Comparison of ENCODE assay signal across 8 cellular contexts in the genomic region with DNA sequence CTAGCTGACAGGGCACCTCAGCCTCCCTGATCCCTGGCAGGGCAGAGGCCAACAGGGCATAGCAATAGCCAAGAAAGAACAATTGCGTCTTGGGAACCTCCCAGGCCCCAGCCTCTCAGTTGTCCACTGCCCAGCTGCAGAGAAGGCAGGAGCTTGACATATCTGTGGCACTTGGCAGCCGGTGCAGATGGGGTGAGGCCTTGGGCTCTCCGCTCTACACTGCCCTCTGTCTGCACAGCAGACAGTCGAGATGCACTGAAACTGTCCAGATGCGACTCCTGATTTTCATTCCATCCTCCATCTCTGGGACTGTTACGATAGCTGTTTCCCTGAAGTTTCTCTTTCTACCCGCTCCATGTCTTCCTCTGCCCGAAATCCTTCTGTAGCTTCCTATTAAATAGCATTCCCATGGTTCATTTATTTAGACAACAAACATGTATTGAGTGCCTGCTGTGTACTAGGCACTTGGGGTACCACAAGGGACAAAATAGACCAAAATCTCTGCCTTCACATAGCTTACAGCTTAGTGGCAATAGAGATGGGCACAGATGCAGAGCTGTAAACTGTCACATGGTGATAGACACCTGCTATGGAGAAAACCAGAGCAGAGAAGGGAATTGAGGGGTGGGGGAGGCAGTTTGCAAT. TPM values are rescaled to one million over a fixed set of nuclear protein-coding genes. Genes with fewer than 3 reads are reported as not detected.
A peak's percentile ranks its signal among the peaks of the same experiment; 100 is the strongest.
DNase-seq lines count a peak whose midpoint lies in the region; ATAC-seq, FAIRE-seq and TF ChIP-seq lines count a peak whose summit lies in the region.

No MANE protein-coding gene starts in this region.

- intact Hi-C loops in HepG2 (cut with micrococcal nuclease; ENCODE audit: unreplicated experiment), result no loop called here

- TF ChIP-seq CTCF in HepG2 (CRISPR knock-in tag; IDR thresholded peaks at IDR 0.05), result peak; percentile 79

- peaks cover 14% of the 10 kb centered on the region for H3K79me1 ChIP-seq in neuronal stem cell (ENCODE audit: low read depth, low read length)

- H3K4me1 ChIP-seq in HepG2 (ENCODE audit: insufficient read depth, low read length) (peaks cover 30% of the 10 kb centered on the region), stomach smooth muscle (ENCODE audit: control insufficient read depth, insufficient read depth, low read length) (peaks cover 19% of the 10 kb centered on the region), neuronal stem cell (ENCODE audit: control insufficient read depth in 2 of 2, insufficient read depth in 1 of 2, low read depth in 1 of 2, low read length in 2 of 2) (no peaks in the 10 kb centered on the region)

- TF ChIP-seq EP300 in HepG2 (IDR thresholded peaks at IDR 0.05; ENCODE audit: low read depth in 2 of 2, low read length in 2 of 2) (no peak), HepG2 (CRISPR knock-in tag; IDR thresholded peaks at IDR 0.05; ENCODE audit: borderline replicate concordance) (no peak)

- TF ChIP-seq RAD21 in HepG2 (CRISPR knock-in tag; IDR thresholded peaks at IDR 0.05), result peak; percentile 62

- DNase-seq in DMS153 treated with DMSO at 0.1 percent for 48 hours (lab: John Stamatoyannopoulos, UW; ENCODE audit: unreplicated experiment) (peak; percentile 20), LHCN-M2 (ENCODE audit: low read depth) (peak; percentile 68), UCSD-AML1 (lab: John Stamatoyannopoulos, UW; ENCODE audit: unreplicated experiment) (peak; percentile 47), cerebellar cortex (ENCODE audit: low spot score) (peak; percentile 58), HepG2 (ENCODE audit: low spot score) (peak; percentile 58), neuronal stem cell (ENCODE audit: low spot score) (no peak)

- H2BK120ac ChIP-seq in neuronal stem cell (ENCODE audit: low read depth, low read length), result no peak overlapping the region

- ATAC-seq in HepG2 (peak; percentile 37), HG03520 (IDR thresholded peaks at IDR 0.05; ENCODE audit: unreplicated experiment) (no peak)

- WGBS in HepG2 (ENCODE audit: low lambda C conversion rate), result 62% methylated on average over 8 of the region's 8 CpGs
- WGBS in neuronal stem cell (ENCODE audit: extremely low coverage in 2 of 2, insufficient read length in 2 of 2, insufficient replicate concordance in 1 of 2), 2 donors, result no CpG with 5 or more reads among the region's 8 CpGs

- H3K36me3 ChIP-seq in HepG2 (replicated peaks in 1 of 2; ENCODE audit: control insufficient read depth in 1 of 2, insufficient read depth in 2 of 2, low read length in 2 of 2) (peaks cover 34 to 42% of the 10 kb centered on the region in 2 experiments), stomach smooth muscle (ENCODE audit: control insufficient read depth in 2 of 2, insufficient read depth in 2 of 2, low read length in 2 of 2) (peaks cover 11 to 26% of the 10 kb centered on the region in 2 donors), neuronal stem cell (replicated peaks in 1 of 2; ENCODE audit: control insufficient read depth in 2 of 2, insufficient read depth in 2 of 2, low read length in 2 of 2) (peaks cover 21 to 37% of the 10 kb centered on the region in 2 donors)

- H2AK5ac ChIP-seq in neuronal stem cell (ENCODE audit: low read depth, low read length), result no peak overlapping the region

- H3K9ac ChIP-seq in HepG2 (ENCODE audit: insufficient read depth, low read depth, low read length) (no peak overlapping the region), stomach smooth muscle (ENCODE audit: low read length in 2 of 2) (peak overlapping the region; percentile 39 to 58), neuronal stem cell (ENCODE audit: low read depth, low read length, poor library complexity) (no peak overlapping the region)

- no peak overlapping the region for H3K4me3 ChIP-seq in HepG2 (replicated peaks in 1 of 3; ENCODE audit: insufficient read depth in 1 of 3, low read depth in 2 of 3, low read length in 3 of 3)
- H3K4me3 ChIP-seq in stomach smooth muscle (ENCODE audit: low read length in 2 of 2), result no peak overlapping the region
- H3K4me3 ChIP-seq in neuronal stem cell (ENCODE audit: low read length in 2 of 2), result no peak overlapping the region

- no peak overlapping the region for H2BK15ac ChIP-seq in neuronal stem cell (ENCODE audit: low read length)

- H4K8ac ChIP-seq in neuronal stem cell (ENCODE audit: low read depth, low read length), result no peak overlapping the region

- in situ Hi-C loops in HepG2 (cut with HindIII; ENCODE audit: extremely low pct_ligation_motif_present, low pct_unique_long_range_greater_than_20kb), result no loop called here

- FAIRE-seq in HepG2 (lab: Jason Lieb, UNC), result peak; percentile 72

- H3K9me3 ChIP-seq in HepG2 (ENCODE audit: low read length) (no peaks in the 10 kb centered on the region), stomach smooth muscle (ENCODE audit: control insufficient read depth in 2 of 2, low read length in 2 of 2) (no peaks in the 10 kb centered on the region), neuronal stem cell (replicated peaks in 1 of 2; ENCODE audit: control insufficient read depth in 2 of 2, insufficient read depth in 1 of 2, low read depth in 1 of 2, low read length in 2 of 2) (no peaks in the 10 kb centered on the region)

- H2BK5ac ChIP-seq in neuronal stem cell (ENCODE audit: low read length), result no peak overlapping the region

- peaks cover 66% of the 10 kb centered on the region for H3K79me2 ChIP-seq in HepG2 (ENCODE audit: insufficient read depth, low read length)

- no peak overlapping the region for H3K27ac ChIP-seq in HepG2 (ENCODE audit: extremely low read length, insufficient read depth, low read length)
- H3K27ac ChIP-seq in stomach smooth muscle (ENCODE audit: low read length), result peak overlapping the region; percentile 37
- H3K27ac ChIP-seq in neuronal stem cell (replicated peaks; ENCODE audit: low read length), result no peak overlapping the region

- H3K4ac ChIP-seq in neuronal stem cell (ENCODE audit: low read length), result no peak overlapping the region

- no peak overlapping the region for H2BK12ac ChIP-seq in neuronal stem cell (ENCODE audit: low read length)

- H2AFZ ChIP-seq in HepG2 (ENCODE audit: low read length) (no peak overlapping the region), neuronal stem cell (ENCODE audit: low read length) (no peak overlapping the region)

- POLR2A ChIA-PET in HepG2 (lab: Yijun Ruan, JAX), result interaction anchor here (1.2 to 4.6 kb wide), 4 partner anchors 14 to 109 kb away, joined by 3 to 68 read pairs (median 16); a partner anchor contains a TSS

- no peaks in the 10 kb centered on the region; a peak in 1 of 5 replicates for H3K27me3 ChIP-seq in HepG2 (ENCODE audit: control insufficient read depth in 1 of 2, insufficient read depth in 2 of 2, low read length in 2 of 2)
- no peaks in the 10 kb centered on the region for H3K27me3 ChIP-seq in stomach smooth muscle (ENCODE audit: control insufficient read depth in 1 of 2, insufficient read depth in 2 of 2, low read length in 2 of 2)
- no peaks in the 10 kb centered on the region for H3K27me3 ChIP-seq in neuronal stem cell (ENCODE audit: control insufficient read depth in 3 of 3, insufficient read depth in 3 of 3, low read depth in 1 of 3, low read length in 3 of 3)

- no TSS peak for BruUV-seq in HepG2 (replicated peaks; lab: Mats Ljungman, UMichigan)

- no peak overlapping the region for H3K23ac ChIP-seq in neuronal stem cell (ENCODE audit: low read depth, low read length, poor library complexity)

- no peak overlapping the region for H3K18ac ChIP-seq in neuronal stem cell (ENCODE audit: low read length)

- H4K91ac ChIP-seq in neuronal stem cell (ENCODE audit: low read depth, low read length, poor library complexity), result no peak overlapping the region

- TF ChIP-seq POLR2A in HepG2 (IDR thresholded peaks at IDR 0.05; ENCODE audit: insufficient read depth in 1 of 2, low read depth in 2 of 2, low read length in 2 of 2), result no peak

- H4K20me1 ChIP-seq in HepG2 (ENCODE audit: insufficient read depth, low read length), result peaks cover 61% of the 10 kb centered on the region

- no peak overlapping the region for H3K14ac ChIP-seq in neuronal stem cell (ENCODE audit: low read length)

- CTCF ChIA-PET in HepG2 (lab: Yijun Ruan, JAX; ENCODE audit: low intra/inter-chr PET ratio, low total read pairs), result interaction anchor here (0.8 to 1.7 kb wide), 3 partner anchors 96 to 117 kb away, joined by 3 to 7 read pairs (median 3); no protein-coding TSS in a partner anchor

- peak overlapping the region; percentile 20 for H3K4me2 ChIP-seq in HepG2 (ENCODE audit: low read depth, low read length)
- H3K4me2 ChIP-seq in neuronal stem cell (ENCODE audit: insufficient read depth, low read length, poor library complexity, severe bottlenecking), result no peak overlapping the region

TF ChIP-seq in HepG2, 621 proteins besides CTCF, POLR2A, EP300 and RAD21 (continues in another document):
- TF ChIP-seq PAWR (CRISPR knock-in tag; IDR thresholded peaks at IDR 0.05; ENCODE audit: borderline replicate concordance), result no peak

RNA-seq across cellular contexts. Expression of a gene that starts 3.3 kb away (rescaled TPM):
- total RNA-seq in LHCN-M2 (2014; rRNA removed), result 26.6 and 38.2 TPM in 2 replicates
- polyA plus RNA-seq in LHCN-M2 (2012), result 17.2 TPM
- 94.8 and 135 TPM in 2 replicates for total RNA-seq in HepG2 (2016; rRNA removed; fragmentation: Illumina TruSeq; extraction: Trizol)
- total RNA-seq in HepG2 (2016; cell fraction: cytosol; rRNA removed; fragmentation: Illumina TruSeq; extraction: Trizol; ENCODE audit: low read depth), result 40.5 and 40.7 TPM in 2 replicates
- total RNA-seq in HepG2 (2016; cell fraction: insoluble cytoplasmic fraction; rRNA removed; fragmentation: Illumina TruSeq; extraction: Trizol), result 93.2 and 125 TPM in 2 replicates
- 103 and 106 TPM in 2 replicates for total RNA-seq in HepG2 (2016; cell fraction: membrane; rRNA removed; fragmentation: Illumina TruSeq; extraction: Trizol)
- 115 and 134 TPM in 2 replicates for total RNA-seq in HepG2 (2016; cell fraction: nucleus; rRNA removed; fragmentation: Illumina TruSeq; extraction: Trizol)
- polyA plus RNA-seq in HepG2 (2011; rRNA removed), result 262 and 280 TPM in 2 replicates
- polyA plus RNA-seq in HepG2 (2011; cell fraction: cytosol; rRNA removed), result 132 and 169 TPM in 2 replicates
- polyA plus RNA-seq in HepG2 (2011; cell fraction: nucleus; rRNA removed), result 753 and 830 TPM in 2 replicates
- polyA plus RNA-seq in HepG2 (2012), result 105 and 114 TPM in 2 replicates
- 31.3 and 37.9 TPM in 2 replicates for polyA plus RNA-seq in HepG2 (2016; cell fraction: cytosol; fragmentation: Illumina TruSeq; extraction: Trizol; ENCODE audit: low read depth)
- polyA plus RNA-seq in HepG2 (2016; cell fraction: insoluble cytoplasmic fraction; fragmentation: Illumina TruSeq; extraction: Trizol; ENCODE audit: low read depth), result 94.5 and 105 TPM in 2 replicates
- 62.4 and 65.8 TPM in 2 replicates for polyA plus RNA-seq in HepG2 (2016; cell fraction: membrane; fragmentation: Illumina TruSeq; extraction: Trizol; ENCODE audit: low read depth)
- 279 and 292 TPM in 2 replicates for polyA plus RNA-seq in HepG2 (2016; cell fraction: nucleus; fragmentation: Illumina TruSeq; extraction: Trizol; ENCODE audit: insufficient read depth, low read depth)
- polyA minus RNA-seq in HepG2 (2011; rRNA and poly(A)+ RNA removed; ENCODE audit: low replicate concordance), result 472 and 743 TPM in 2 replicates
- polyA minus RNA-seq in HepG2 (2011; cell fraction: cytosol; rRNA and poly(A)+ RNA removed), result 96.6 and 110 TPM in 2 replicates
- polyA minus RNA-seq in HepG2 (2011; cell fraction: nucleus; rRNA and poly(A)+ RNA removed), result 279 and 332 TPM in 2 replicates
- polyA plus RNA-seq in neuronal stem cell (2013, experiment 1 of 2), result 36.5 TPM
- 36.0 TPM for polyA plus RNA-seq in neuronal stem cell (2013, experiment 2 of 2)

Comparison
In these comparisons a context has a peak if more than half of its experiments do, and no peak if none do; other contexts are left out.
1. H3K9ac ChIP-seq: peak in stomach smooth muscle (2 of 2); none in HepG2 (single experiment) and neuronal stem cell (single experiment).